Comparison of ENCODE assay signal across 28 cellular contexts in genomic region chr17:79402275-79402674, GRCh38.
"Had no signal": no experiment of that assay in that cellular context is flagged by ENCODE, and none has a peak within 500 bp of the region (broad histone marks: within the 10 kb centered on the region; RNA-seq: fewer than 3 reads in every experiment).

No MANE protein-coding gene starts in this region.

- H3K4me1 ChIP-seq: lower lobe of right lung, testis, vagina had no signal

- H3K4me3 Mint-ChIP-seq: neural crest cell; stimulated activated naive B cell treated with anti-CD40 and anti-IgM and Interleukin-4, amounts not matched to agents 10 μg/mL and 1 μg/mL and 100 μg/mL, for 72 hours had no signal

- H3K27me3 ChIP-seq: ovary, testis, thyroid gland, vagina had no signal

- H3K9me3 ChIP-seq: left lung, lower lobe of right lung, ovary, right atrium auricular region, stomach, testis, thyroid gland, transverse colon, upper lobe of left lung, vagina had no signal

- H3K36me3 Mint-ChIP-seq: immature natural killer cell; naive thymus-derived CD8-positive, alpha-beta T cell; stimulated activated naive B cell treated with anti-CD40 and anti-IgM and Interleukin-4, amounts not matched to agents 10 μg/mL and 1 μg/mL and 100 μg/mL, for 72 hours had no signal

- ATAC-seq: naive thymus-derived CD8-positive, alpha-beta T cell; sciatic nerve; stimulated activated naive B cell treated with anti-CD40 and anti-IgM and Interleukin-4, amounts not matched to agents 10 μg/mL and 1 μg/mL and 100 μg/mL, for 72 hours; stimulated activated naive CD8-positive, alpha-beta T cell treated with anti-CD3 and anti-CD28 coated beads, Interleukin-15, Interleukin-2, amounts not matched to agents 100 U/mL and 50 U/mL, for 24 hours had no signal

- H3K4me3 ChIP-seq: left lung, lower lobe of right lung, ovary, right atrium auricular region, skin epidermis, stomach, testis, thyroid gland, transverse colon, upper lobe of left lung, vagina had no signal

- H3K27ac Mint-ChIP-seq: immature natural killer cell; nephron; progenitor cell of endocrine pancreas; stimulated activated naive B cell treated with anti-CD40 and anti-IgM and Interleukin-4, amounts not matched to agents 10 μg/mL and 1 μg/mL and 100 μg/mL, for 72 hours had no signal

- H3K9me3 Mint-ChIP-seq: immature natural killer cell; naive thymus-derived CD8-positive, alpha-beta T cell; neural crest cell had no signal

- H3K36me3 ChIP-seq: left lung, lower lobe of right lung, ovary, right atrium auricular region, stomach, thyroid gland, transverse colon, upper lobe of left lung, vagina had no signal

- DNase-seq: hypothalamus; immature natural killer cell; kidney; left colon; left lung; lower lobe of right lung; mammary epithelial cell; mesenchymal stem cell; naive thymus-derived CD8-positive, alpha-beta T cell; ovary; stimulated activated CD4-positive, alpha-beta T cell treated with anti-CD3 and anti-CD28 coated beads, Interleukin-12 subunit alpha, Interleukin-12 subunit beta, amount 100 ng/mL, for 4 hours; stimulated activated CD4-positive, alpha-beta T cell treated with anti-CD3 and anti-CD28 coated beads, Interleukin-15, amount 100 ng/mL, for 24 hours; stimulated activated CD4-positive, alpha-beta T cell treated with anti-CD3 and anti-CD28 coated beads, Interleukin-2, amount 100 ng/mL, for 24 hours; stimulated activated CD4-positive, alpha-beta T cell treated with anti-CD3 and anti-CD28 coated beads, Interleukin-4, amount 100 ng/mL, for 1 hour; stimulated activated naive B cell treated with anti-CD40 and anti-IgM and Interleukin-4, amounts not matched to agents 10 μg/mL and 1 μg/mL and 100 μg/mL, for 72 hours; stimulated activated naive CD8-positive, alpha-beta T cell treated with anti-CD3 and anti-CD28 coated beads, Interleukin-15, Interleukin-2, amounts not matched to agents 100 U/mL and 50 U/mL, for 24 hours; stomach; testis; thyroid gland; transverse colon had no signal

- H3K27ac ChIP-seq: left lung, lower lobe of right lung, ovary, right atrium auricular region, skin epidermis, stomach, testis, thyroid gland, transverse colon, upper lobe of left lung, vagina had no signal
